Comparison of ENCODE assay signal across 22 cellular contexts in the genomic region with DNA sequence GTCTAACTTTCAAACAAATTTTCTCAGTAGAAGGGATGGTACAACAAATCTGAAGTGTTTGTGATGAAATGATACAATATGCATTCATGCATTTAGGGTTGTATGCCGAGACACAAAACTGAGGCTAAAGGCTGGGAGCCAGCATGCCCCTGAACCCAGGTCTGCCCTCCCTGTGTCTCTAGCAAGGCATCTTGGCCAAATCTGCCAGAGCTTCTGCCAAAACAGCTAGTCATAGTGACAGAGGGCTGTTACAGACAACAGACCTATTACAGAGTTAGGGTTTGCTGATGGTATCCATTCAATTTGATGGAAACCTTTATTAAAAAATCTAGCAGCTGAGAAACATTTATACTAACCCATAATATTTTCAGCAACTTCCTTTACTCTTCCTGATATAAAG. TPM values are rescaled to one million over a fixed set of nuclear protein-coding genes. Genes with fewer than 3 reads are reported as not detected.
"Had no signal": no experiment of that assay in that cellular context is flagged by ENCODE, and none has a peak within 500 bp of the region (broad histone marks: within the 10 kb centered on the region; RNA-seq: fewer than 3 reads in every experiment).

No MANE protein-coding gene starts in this region.

- H3K36me3 Mint-ChIP-seq: activated CD4-positive, alpha-beta memory T cell treated with anti-CD3 and anti-CD28 coated beads for 36 hours; activated naive CD4-positive, alpha-beta T cell treated with anti-CD3 and anti-CD28 coated beads, Interleukin-2, amount 10 ng/mL, durations not matched to agents 7 days and 5 days; activated naive CD8-positive, alpha-beta T cell treated with anti-CD3 and anti-CD28 coated beads, Interleukin-2, amount 10 ng/mL, durations not matched to agents 7 days and 5 days had no signal

- H3K9me3 Mint-ChIP-seq: activated CD4-positive, alpha-beta memory T cell treated with anti-CD3 and anti-CD28 coated beads for 36 hours; activated CD4-positive, alpha-beta T cell treated with anti-CD3 and anti-CD28 coated beads, Interleukin-2, amount 10 ng/mL, durations not matched to agents 7 days and 5 days; activated naive CD4-positive, alpha-beta T cell treated with anti-CD3 and anti-CD28 coated beads, Interleukin-2, amount 10 ng/mL, durations not matched to agents 7 days and 5 days; activated naive CD8-positive, alpha-beta T cell treated with anti-CD3 and anti-CD28 coated beads, Interleukin-2, amount 10 ng/mL, durations not matched to agents 7 days and 5 days; activated T-cell treated with anti-CD3 and anti-CD28 coated beads, Interleukin-2, amount 50 U/mL, for 4 hours; activated T-helper 17 cell treated with anti-CD3 and anti-CD28 coated beads, Interleukin-2, amount 50 U/mL, for 72 hours had no signal

- H3K27ac ChIP-seq: adrenal gland, SJCRH30, VCaP had no signal

- DNase-seq: activated CD4-positive, alpha-beta memory T cell treated with anti-CD3 and anti-CD28 coated beads for 36 hours; activated CD4-positive, alpha-beta T cell treated with anti-CD3 and anti-CD28 coated beads, Interleukin-2, amount 10 ng/mL, durations not matched to agents 7 days and 5 days; activated CD4-positive, CD25-positive, alpha-beta regulatory T cell; activated CD8-positive, alpha-beta memory T cell treated with anti-CD3 and anti-CD28 coated beads for 24 hours; activated gamma-delta T cell; activated naive CD4-positive, alpha-beta T cell treated with anti-CD3 and anti-CD28 coated beads, Interleukin-2, amount 10 ng/mL, durations not matched to agents 7 days and 5 days; activated naive CD8-positive, alpha-beta T cell treated with anti-CD3 and anti-CD28 coated beads, Interleukin-2, amount 10 ng/mL, durations not matched to agents 7 days and 5 days; activated T-cell treated with anti-CD3 and anti-CD28 coated beads, Interleukin-2, amount 50 U/mL, for 4 hours; Karpas-422; NCI-H146; NCI-H187 treated with DMSO at 0.1 percent for 48 hours; NCI-H2081 treated with DMSO at 0.1 percent for 48 hours; NCI-H524 treated with DMSO at 0.1 percent for 48 hours; NCI-H748 treated with DMSO at 0.1 percent for 48 hours; SJCRH30; SK-N-SH; T-helper 1 cell had no signal

- H3K4me1 Mint-ChIP-seq: activated CD4-positive, alpha-beta T cell treated with anti-CD3 and anti-CD28 coated beads, Interleukin-2, amount 10 ng/mL, durations not matched to agents 7 days and 5 days; activated naive CD4-positive, alpha-beta T cell treated with anti-CD3 and anti-CD28 coated beads, Interleukin-2, amount 10 ng/mL, durations not matched to agents 7 days and 5 days; activated naive CD8-positive, alpha-beta T cell treated with anti-CD3 and anti-CD28 coated beads, Interleukin-2, amount 10 ng/mL, durations not matched to agents 7 days and 5 days; activated T-helper 17 cell treated with anti-CD3 and anti-CD28 coated beads, Interleukin-2, amount 50 U/mL, for 72 hours had no signal

- H3K4me3 Mint-ChIP-seq: activated CD4-positive, alpha-beta memory T cell treated with anti-CD3 and anti-CD28 coated beads for 36 hours; activated CD4-positive, alpha-beta T cell treated with anti-CD3 and anti-CD28 coated beads, Interleukin-2, amount 10 ng/mL, durations not matched to agents 7 days and 5 days; activated naive CD4-positive, alpha-beta T cell treated with anti-CD3 and anti-CD28 coated beads, Interleukin-2, amount 10 ng/mL, durations not matched to agents 7 days and 5 days; activated naive CD8-positive, alpha-beta T cell treated with anti-CD3 and anti-CD28 coated beads, Interleukin-2, amount 10 ng/mL, durations not matched to agents 7 days and 5 days; activated T-cell treated with anti-CD3 and anti-CD28 coated beads, Interleukin-2, amount 50 U/mL, for 4 hours; activated T-helper 17 cell treated with anti-CD3 and anti-CD28 coated beads, Interleukin-2, amount 50 U/mL, for 72 hours had no signal

- H3K27ac Mint-ChIP-seq: activated CD4-positive, alpha-beta memory T cell treated with anti-CD3 and anti-CD28 coated beads for 36 hours; activated CD4-positive, alpha-beta T cell treated with anti-CD3 and anti-CD28 coated beads, Interleukin-2, amount 10 ng/mL, durations not matched to agents 7 days and 5 days; activated naive CD4-positive, alpha-beta T cell treated with anti-CD3 and anti-CD28 coated beads, Interleukin-2, amount 10 ng/mL, durations not matched to agents 7 days and 5 days; activated naive CD8-positive, alpha-beta T cell treated with anti-CD3 and anti-CD28 coated beads, Interleukin-2, amount 10 ng/mL, durations not matched to agents 7 days and 5 days; activated T-helper 17 cell treated with anti-CD3 and anti-CD28 coated beads, Interleukin-2, amount 50 U/mL, for 72 hours had no signal

- ATAC-seq: activated T-cell treated with anti-CD3 and anti-CD28 coated beads, Interleukin-2, amount 50 U/mL, for 4 hours; activated T-helper 17 cell treated with anti-CD3 and anti-CD28 coated beads, Interleukin-2, amount 50 U/mL, for 72 hours had no signal

- H3K27me3 ChIP-seq: adrenal gland, breast epithelium, SJCRH30 had no signal

RNA-seq across cellular contexts. Expression of a gene that starts 53.1 kb away (rescaled TPM):
- total RNA-seq: RPMI7951 had no signal
